1 cellular context compared by ENCODE assay signal in genomic region chr4:77761595-77761994, GRCh38.
TF ChIP-seq lines count a peak whose summit lies in the region.

No MANE protein-coding gene starts in this region.

TF ChIP-seq in HepG2, 621 proteins besides CTCF, POLR2A, EP300 and RAD21:
- TF ChIP-seq ZNF280D (CRISPR knock-in tag; IDR thresholded peaks at IDR 0.05), result 0 out of 2 replicates have a peak, but pooled peaks have one; percentile 34
- TF ChIP-seq ZNF24 (IDR thresholded peaks at IDR 0.05), result peak; percentile 77; the same call in 1 of the 2 replicates
- no peak for TF ChIP-seq POGZ (CRISPR knock-in tag; IDR thresholded peaks at IDR 0.05)
